ENCODE assay signal across 8 cellular contexts in the genomic region with DNA sequence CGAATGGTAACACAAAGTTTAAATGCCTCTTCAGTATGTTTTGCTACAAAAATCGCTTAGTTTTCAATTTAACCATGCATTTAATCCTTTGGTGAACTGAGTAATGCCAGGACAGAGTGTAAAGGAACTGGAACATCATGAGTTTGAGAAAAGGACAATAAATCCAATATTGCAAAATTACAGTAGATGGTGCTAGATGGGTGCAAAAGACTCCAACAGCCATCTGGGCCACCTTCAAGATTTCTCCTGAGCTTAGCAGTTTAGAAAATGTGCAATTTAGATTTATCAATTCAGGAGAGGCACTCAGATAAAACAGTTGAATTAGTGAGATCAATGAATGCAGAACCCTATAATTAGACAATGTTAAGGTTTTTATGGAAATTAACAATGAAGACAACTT. TPM values are rescaled to one million over a fixed set of nuclear protein-coding genes. Genes with fewer than 3 reads are reported as not detected.
DNase-seq lines count a peak whose midpoint lies in the region; ATAC-seq and TF ChIP-seq lines count a peak whose summit lies in the region.

No MANE protein-coding gene starts in this region.

- H3K9me3 ChIP-seq in heart left ventricle (no peaks in the 10 kb centered on the region), neuronal stem cell (replicated peaks in 1 of 2; ENCODE audit: control insufficient read depth in 2 of 2, insufficient read depth in 1 of 2, low read depth in 1 of 2, low read length in 2 of 2) (no peaks in the 10 kb centered on the region)

- no peak for TF ChIP-seq POLR2A in heart left ventricle (IDR thresholded peaks at IDR 0.05)

- no peak overlapping the region for H3K27ac Mint-ChIP-seq in activated T-helper 1 cell treated with anti-CD3 and anti-CD28 coated beads, Interleukin-12 subunit alpha, Interleukin-12 subunit beta, Interleukin-2, Interleukin-4 antibody, amounts not matched to agents 30 ng/mL and 10 ng/mL and 1 ng/mL, durations not matched to agents 14 hours and 24 hours and 36 hours

- no peak overlapping the region for H4K91ac ChIP-seq in neuronal stem cell (ENCODE audit: low read depth, low read length, poor library complexity)

- no peak overlapping the region for H2BK12ac ChIP-seq in neuronal stem cell (ENCODE audit: low read length)

- H3K36me3 ChIP-seq in heart left ventricle: no peaks in the 10 kb centered on the region
- H3K36me3 ChIP-seq in neuronal stem cell (replicated peaks in 1 of 2; ENCODE audit: control insufficient read depth in 2 of 2, insufficient read depth in 2 of 2, low read length in 2 of 2): no peaks in the 10 kb centered on the region

- no peak overlapping the region for H4K8ac ChIP-seq in neuronal stem cell (ENCODE audit: low read depth, low read length)

- H3K27me3 ChIP-seq in heart left ventricle: peaks cover 0 to 10% (median 0%) of the 10 kb centered on the region in 9 donors
- peaks cover 0 to 58% (median 7%) of the 10 kb centered on the region in 45 donors for H3K27me3 ChIP-seq in dorsolateral prefrontal cortex
- H3K27me3 ChIP-seq in neuronal stem cell (ENCODE audit: control insufficient read depth in 3 of 3, insufficient read depth in 3 of 3, low read depth in 1 of 3, low read length in 3 of 3): peaks cover 0 to 11% (median 0%) of the 10 kb centered on the region in 3 experiments

- no peak overlapping the region for H2BK5ac ChIP-seq in neuronal stem cell (ENCODE audit: low read length)

- no peaks in the 10 kb centered on the region for H3K9me3 Mint-ChIP-seq in activated T-helper 1 cell treated with anti-CD3 and anti-CD28 coated beads, Interleukin-12 subunit alpha, Interleukin-12 subunit beta, Interleukin-2, Interleukin-4 antibody, amounts not matched to agents 30 ng/mL and 10 ng/mL and 1 ng/mL, durations not matched to agents 14 hours and 24 hours and 36 hours

- no peak overlapping the region for H3K9ac ChIP-seq in neuronal stem cell (ENCODE audit: low read depth, low read length, poor library complexity)

- DNase-seq in heart left ventricle: no peak
- DNase-seq in Right ventricle myocardium inferior (ENCODE audit: missing footprints): no peak
- peak; percentile 60 for DNase-seq in NCI-H2227 treated with DMSO at 0.1 percent for 48 hours (lab: John Stamatoyannopoulos, UW)
- DNase-seq in dorsolateral prefrontal cortex: no peak
- DNase-seq in sciatic nerve (ENCODE audit: low spot score): no peak
- DNase-seq in activated T-helper 1 cell treated with anti-CD3 and anti-CD28 coated beads, Interleukin-12 subunit alpha, Interleukin-12 subunit beta, Interleukin-2, Interleukin-4 antibody, amounts not matched to agents 30 ng/mL and 10 ng/mL and 1 ng/mL, durations not matched to agents 14 hours and 24 hours and 36 hours (ENCODE audit: low spot score): no peak
- DNase-seq in neuronal stem cell (ENCODE audit: low spot score): no peak

- no peaks in the 10 kb centered on the region for H3K27me3 Mint-ChIP-seq in activated T-helper 1 cell treated with anti-CD3 and anti-CD28 coated beads, Interleukin-12 subunit alpha, Interleukin-12 subunit beta, Interleukin-2, Interleukin-4 antibody, amounts not matched to agents 30 ng/mL and 10 ng/mL and 1 ng/mL, durations not matched to agents 14 hours and 24 hours and 36 hours (ENCODE audit: insufficient read depth)

- no peak overlapping the region for H3K4ac ChIP-seq in neuronal stem cell (ENCODE audit: low read length)

- no peak overlapping the region for H3K18ac ChIP-seq in neuronal stem cell (ENCODE audit: low read length)

- H3K14ac ChIP-seq in neuronal stem cell (ENCODE audit: low read length): no peak overlapping the region

- no peak overlapping the region for H2BK15ac ChIP-seq in neuronal stem cell (ENCODE audit: low read length)

- intact Hi-C loops in heart left ventricle (cut with DNase I) (loop anchor here in 9 of 10 donors (2.0 to 10.0 kb wide), 11 partner anchors 214 to 477 kb away; no protein-coding TSS in a partner anchor), Right ventricle myocardium inferior (cut with DNase I) (loop anchor here (5.0 kb wide), 2 partner anchors 219 to 379 kb away; no protein-coding TSS in a partner anchor), dorsolateral prefrontal cortex (cut with DNase I) (no loop called here), sciatic nerve (cut with DNase I) (no loop called here)
- intact Hi-C loops in activated T-helper 1 cell treated with anti-CD3 and anti-CD28 coated beads, Interleukin-12 subunit alpha, Interleukin-12 subunit beta, Interleukin-2, Interleukin-4 antibody, amounts not matched to agents 30 ng/mL and 10 ng/mL and 1 ng/mL, durations not matched to agents 14 hours and 24 hours and 36 hours (cut with micrococcal nuclease): loop anchor here (1.0 to 5.0 kb wide), 2 partner anchors 217 to 384 kb away; no protein-coding TSS in a partner anchor

- no peak overlapping the region for H3K4me2 ChIP-seq in neuronal stem cell (ENCODE audit: insufficient read depth, low read length, poor library complexity, severe bottlenecking)

- H2BK120ac ChIP-seq in neuronal stem cell (ENCODE audit: low read depth, low read length): no peak overlapping the region

- H3K27ac ChIP-seq in heart left ventricle (no peak overlapping the region), dorsolateral prefrontal cortex (no peak overlapping the region), neuronal stem cell (replicated peaks; ENCODE audit: low read length) (no peak overlapping the region)

- no peak overlapping the region for H3K23ac ChIP-seq in neuronal stem cell (ENCODE audit: low read depth, low read length, poor library complexity)

- ATAC-seq in heart left ventricle (no peak), Right ventricle myocardium inferior (no peak), sciatic nerve (peak; percentile 67), GM18520 (IDR thresholded peaks at IDR 0.05; ENCODE audit: unreplicated experiment) (no peak)

- H3K79me1 ChIP-seq in neuronal stem cell (ENCODE audit: low read depth, low read length): no peaks in the 10 kb centered on the region

- H3K4me1 Mint-ChIP-seq in activated T-helper 1 cell treated with anti-CD3 and anti-CD28 coated beads, Interleukin-12 subunit alpha, Interleukin-12 subunit beta, Interleukin-2, Interleukin-4 antibody, amounts not matched to agents 30 ng/mL and 10 ng/mL and 1 ng/mL, durations not matched to agents 14 hours and 24 hours and 36 hours (ENCODE audit: low read depth): no peaks in the 10 kb centered on the region

- no peak overlapping the region for H2AK5ac ChIP-seq in neuronal stem cell (ENCODE audit: low read depth, low read length)

- peak in 11 of 12 donors; percentile 19 to 58 (median 34) for TF ChIP-seq CTCF in heart left ventricle (IDR thresholded peaks at IDR 0.05)
- peak in 48 of 56 donors; percentile 10 to 73 (median 38) for TF ChIP-seq CTCF in dorsolateral prefrontal cortex (IDR thresholded peaks at IDR 0.05 in 54 of 56, conservative IDR thresholded peaks at IDR 0.05 in 2 of 56; ENCODE audit: low read depth in 1 of 56, partially characterized antibody in 56 of 56)

- no peaks in the 10 kb centered on the region for H3K36me3 Mint-ChIP-seq in activated T-helper 1 cell treated with anti-CD3 and anti-CD28 coated beads, Interleukin-12 subunit alpha, Interleukin-12 subunit beta, Interleukin-2, Interleukin-4 antibody, amounts not matched to agents 30 ng/mL and 10 ng/mL and 1 ng/mL, durations not matched to agents 14 hours and 24 hours and 36 hours (ENCODE audit: low read depth)

- WGBS in heart left ventricle, 4 donors: 38 to 71% (median 47%) methylated on average over 2 of the region's 2 CpGs
- no CpG with 5 or more reads among the region's 2 CpGs for WGBS in neuronal stem cell (ENCODE audit: extremely low coverage in 2 of 2, insufficient read length in 2 of 2, insufficient replicate concordance in 1 of 2), 2 donors

- no peak overlapping the region for H3K4me3 Mint-ChIP-seq in activated T-helper 1 cell treated with anti-CD3 and anti-CD28 coated beads, Interleukin-12 subunit alpha, Interleukin-12 subunit beta, Interleukin-2, Interleukin-4 antibody, amounts not matched to agents 30 ng/mL and 10 ng/mL and 1 ng/mL, durations not matched to agents 14 hours and 24 hours and 36 hours

- no peak overlapping the region for H3K4me3 ChIP-seq in heart left ventricle
- H3K4me3 ChIP-seq in dorsolateral prefrontal cortex: no peak overlapping the region
- no peak overlapping the region for H3K4me3 ChIP-seq in neuronal stem cell (ENCODE audit: low read length in 2 of 2)

- no peak overlapping the region for H2AFZ ChIP-seq in neuronal stem cell (ENCODE audit: low read length)

- no peaks in the 10 kb centered on the region for H3K4me1 ChIP-seq in heart left ventricle
- no peaks in the 10 kb centered on the region for H3K4me1 ChIP-seq in neuronal stem cell (ENCODE audit: control insufficient read depth in 2 of 2, insufficient read depth in 1 of 2, low read depth in 1 of 2, low read length in 2 of 2)

RNA-seq across cellular contexts. Expression of gene MID1IP1, which starts 33.2 kb away (rescaled TPM):
- total RNA-seq in heart left ventricle: 100 to 1,000 TPM in 1 of 9 donors, 10 to 100 TPM in 8; 21.0 to 146 (median 36.6) TPM
- 10 to 100 TPM; 19.2 to 32.0 TPM for polyA plus RNA-seq in heart left ventricle
- total RNA-seq in Right ventricle myocardium inferior: 54.2 TPM
- 100 to 1,000 TPM in 54 of 120 experiments, 10 to 100 TPM in 66; 36.4 to 266 (median 96.0) TPM for total RNA-seq in dorsolateral prefrontal cortex
- total RNA-seq in sciatic nerve: 62.5 TPM
- total RNA-seq in activated T-helper 1 cell treated with anti-CD3 and anti-CD28 coated beads, Interleukin-12 subunit alpha, Interleukin-12 subunit beta, Interleukin-2, Interleukin-4 antibody, amounts not matched to agents 30 ng/mL and 10 ng/mL and 1 ng/mL, durations not matched to agents 14 hours and 24 hours and 36 hours: 106 and 108 TPM in 2 replicates
- polyA plus RNA-seq in neuronal stem cell (2013, experiment 1 of 2): 21.0 TPM
- polyA plus RNA-seq in neuronal stem cell (2013, experiment 2 of 2): 21.1 TPM

Comparison
In these comparisons a context has a peak if more than half of its experiments do, and no peak if none do; other contexts are left out.
1. intact Hi-C loops: an anchor here in heart left ventricle (2.0 to 10.0 kb wide), Right ventricle myocardium inferior (5.0 kb wide) and activated T-helper 1 cell treated with anti-CD3 and anti-CD28 coated beads, Interleukin-12 subunit alpha, Interleukin-12 subunit beta, Interleukin-2, Interleukin-4 antibody, amounts not matched to agents 30 ng/mL and 10 ng/mL and 1 ng/mL, durations not matched to agents 14 hours and 24 hours and 36 hours (1.0 to 5.0 kb wide); none called in dorsolateral prefrontal cortex and sciatic nerve.